In the genomic region with DNA sequence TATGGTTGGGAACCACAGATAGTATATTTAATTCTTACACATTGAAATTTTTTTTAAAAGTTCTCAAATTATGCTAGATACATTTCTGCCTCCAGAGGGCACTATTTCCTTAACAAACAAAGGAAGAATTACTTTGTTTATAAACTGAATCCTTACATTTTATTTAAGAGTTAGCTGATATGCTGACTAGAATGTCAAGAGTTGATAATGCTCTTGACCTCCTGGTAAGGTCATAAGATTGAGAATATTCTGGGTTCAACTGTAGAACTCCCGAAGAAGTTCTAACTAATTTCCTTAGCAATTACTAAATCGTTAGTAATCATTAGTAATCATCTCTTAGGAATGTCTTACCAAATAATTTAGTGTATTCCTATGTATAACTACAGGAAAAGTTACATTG, we compare ENCODE assay signal across 9 cellular contexts.
DNase-seq lines count a peak whose midpoint lies in the region; ATAC-seq, FAIRE-seq and TF ChIP-seq lines count a peak whose summit lies in the region.
"Had no signal": no experiment of that assay in that cellular context is flagged by ENCODE, and none has a peak within 500 bp of the region (broad histone marks: within the 10 kb centered on the region; RNA-seq: fewer than 3 reads in every experiment).

No MANE protein-coding gene starts in this region.

- TF ChIP-seq CTCF in brain (conservative IDR thresholded peaks at IDR 0.05) (peak; percentile 68 to 79), liver (IDR thresholded peaks at IDR 0.05; ENCODE audit: low read depth, low read length, missing input control) (peak; percentile 65)

- FAIRE-seq in GM12891 (lab: Jason Lieb, UNC), result no peak

- H3K4me3 Mint-ChIP-seq in brain, result no peak overlapping the region
- H3K4me3 Mint-ChIP-seq in activated naive CD8-positive, alpha-beta T cell treated with anti-CD3 and anti-CD28 coated beads, Interleukin-2, amount 50 U/mL, for 24 hours, result no peak overlapping the region
- H3K4me3 Mint-ChIP-seq: activated T-cell treated with anti-CD3 and anti-CD28 coated beads, Interleukin-2, amount 50 U/mL, for 72 hours had no signal

- TF ChIP-seq POLR2A in GM12891 (IDR thresholded peaks at IDR 0.05; ENCODE audit: low read depth, low read length), result no peak

- TF ChIP-seq RAD21 in liver (IDR thresholded peaks at IDR 0.05), result peak; percentile 60 to 68

- ATAC-seq in activated naive CD8-positive, alpha-beta T cell treated with anti-CD3 and anti-CD28 coated beads, Interleukin-2, amount 50 U/mL, for 24 hours, result no peak
- ATAC-seq: activated T-cell treated with anti-CD3 and anti-CD28 coated beads, Interleukin-2, amount 50 U/mL, for 72 hours had no signal

- H3K4me1 Mint-ChIP-seq in brain, result no peaks in the 10 kb centered on the region
- no peaks in the 10 kb centered on the region for H3K4me1 Mint-ChIP-seq in activated naive CD8-positive, alpha-beta T cell treated with anti-CD3 and anti-CD28 coated beads, Interleukin-2, amount 50 U/mL, for 24 hours

- WGBS in liver, result 78% methylated on average over 2 of the region's 2 CpGs

- no peak overlapping the region for H3K4me3 ChIP-seq in liver (ENCODE audit: low read depth in 1 of 3, low read length in 3 of 3)

- no peaks in the 10 kb centered on the region for H3K9me3 Mint-ChIP-seq in brain
- no peaks in the 10 kb centered on the region for H3K9me3 Mint-ChIP-seq in activated naive CD8-positive, alpha-beta T cell treated with anti-CD3 and anti-CD28 coated beads, Interleukin-2, amount 50 U/mL, for 24 hours
- H3K9me3 Mint-ChIP-seq: activated T-cell treated with anti-CD3 and anti-CD28 coated beads, Interleukin-2, amount 50 U/mL, for 72 hours had no signal

- peak; percentile 11 for DNase-seq in NCI-H510A treated with DMSO at 0.1 percent for 48 hours (lab: John Stamatoyannopoulos, UW)
- no peak for DNase-seq in NCI-H510A (lab: John Stamatoyannopoulos, UW)
- peak; percentile 70 for DNase-seq in NAMALWA (ENCODE audit: low spot score)
- no peak for DNase-seq in GM12891 (ENCODE audit: insufficient read length, low spot score)
- DNase-seq in activated naive CD8-positive, alpha-beta T cell treated with anti-CD3 and anti-CD28 coated beads, Interleukin-2, amount 50 U/mL, for 24 hours, result no peak
- DNase-seq in activated T-cell treated with anti-CD3 and anti-CD28 coated beads, Interleukin-2, amount 50 U/mL, for 1 hour, result no peak

- no peak overlapping the region for H3K27ac ChIP-seq in liver (ENCODE audit: low read depth in 1 of 2, low read length in 2 of 2)

- no peaks in the 10 kb centered on the region for H3K36me3 ChIP-seq in liver (ENCODE audit: control insufficient read depth in 4 of 4, insufficient read depth in 3 of 4, low read depth in 1 of 4, low read length in 3 of 4)

- H3K27me3 ChIP-seq in liver (ENCODE audit: control insufficient read depth in 4 of 4, insufficient read depth in 4 of 4, low read length in 3 of 4), result no peaks in the 10 kb centered on the region

- no peaks in the 10 kb centered on the region for H3K9me3 ChIP-seq in liver (ENCODE audit: control insufficient read depth in 4 of 4, low read length in 3 of 4)

- H3K4me1 ChIP-seq in liver (ENCODE audit: control insufficient read depth in 4 of 4, insufficient read depth in 4 of 4, low read length in 3 of 4), result no peaks in the 10 kb centered on the region

- H3K9ac ChIP-seq in liver (ENCODE audit: low read depth in 1 of 2, low read length in 2 of 2), result no peak overlapping the region

- H3K36me3 Mint-ChIP-seq in brain, result peaks cover 6% of the 10 kb centered on the region
- H3K36me3 Mint-ChIP-seq in activated naive CD8-positive, alpha-beta T cell treated with anti-CD3 and anti-CD28 coated beads, Interleukin-2, amount 50 U/mL, for 24 hours (ENCODE audit: low read depth), result peaks cover 3% of the 10 kb centered on the region

- no peaks in the 10 kb centered on the region for H3K27me3 Mint-ChIP-seq in brain
- H3K27me3 Mint-ChIP-seq in activated naive CD8-positive, alpha-beta T cell treated with anti-CD3 and anti-CD28 coated beads, Interleukin-2, amount 50 U/mL, for 24 hours, result no peaks in the 10 kb centered on the region

- no peak overlapping the region for H3K27ac Mint-ChIP-seq in brain
- H3K27ac Mint-ChIP-seq in activated naive CD8-positive, alpha-beta T cell treated with anti-CD3 and anti-CD28 coated beads, Interleukin-2, amount 50 U/mL, for 24 hours, result no peak overlapping the region
- H3K27ac Mint-ChIP-seq: activated T-cell treated with anti-CD3 and anti-CD28 coated beads, Interleukin-2, amount 50 U/mL, for 72 hours had no signal

TF ChIP-seq in liver, 16 proteins besides CTCF, POLR2A, EP300 and RAD21:
- TF ChIP-seq RXRA (IDR thresholded peaks at IDR 0.05) (no peak), SP1 (IDR thresholded peaks at IDR 0.05) (no peak), TAF1 (conservative IDR thresholded peaks at IDR 0.05) (no peak), FOXA1 (IDR thresholded peaks at IDR 0.05) (no peak), YY1 (IDR thresholded peaks at IDR 0.05) (no peak), NR2F2 (IDR thresholded peaks at IDR 0.05) (no peak)
- TF ChIP-seq, protein P1, sequence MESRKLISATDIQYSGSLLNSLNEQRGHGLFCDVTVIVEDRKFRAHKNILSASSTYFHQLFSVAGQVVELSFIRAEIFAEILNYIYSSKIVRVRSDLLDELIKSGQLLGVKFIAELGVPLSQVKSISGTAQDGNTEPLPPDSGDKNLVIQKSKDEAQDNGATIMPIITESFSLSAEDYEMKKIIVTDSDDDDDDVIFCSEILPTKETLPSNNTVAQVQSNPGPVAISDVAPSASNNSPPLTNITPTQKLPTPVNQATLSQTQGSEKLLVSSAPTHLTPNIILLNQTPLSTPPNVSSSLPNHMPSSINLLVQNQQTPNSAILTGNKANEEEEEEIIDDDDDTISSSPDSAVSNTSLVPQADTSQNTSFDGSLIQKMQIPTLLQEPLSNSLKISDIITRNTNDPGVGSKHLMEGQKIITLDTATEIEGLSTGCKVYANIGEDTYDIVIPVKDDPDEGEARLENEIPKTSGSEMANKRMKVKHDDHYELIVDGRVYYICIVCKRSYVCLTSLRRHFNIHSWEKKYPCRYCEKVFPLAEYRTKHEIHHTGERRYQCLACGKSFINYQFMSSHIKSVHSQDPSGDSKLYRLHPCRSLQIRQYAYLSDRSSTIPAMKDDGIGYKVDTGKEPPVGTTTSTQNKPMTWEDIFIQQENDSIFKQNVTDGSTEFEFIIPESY (IDR thresholded peaks at IDR 0.05), result no peak

TF ChIP-seq in GM12891, 5 proteins besides CTCF, POLR2A, EP300 and RAD21:
- TF ChIP-seq POLR2AphosphoS5 (IDR thresholded peaks at IDR 0.05; ENCODE audit: low read depth, low read length) (no peak), TAF1 (IDR thresholded peaks at IDR 0.05; ENCODE audit: low read depth, low read length) (no peak), POU2F2 (IDR thresholded peaks at IDR 0.05; ENCODE audit: low read depth, low read length) (no peak)
TF ChIP-seq in GM12891: peak in this region for 0.

Comparison
In these comparisons a context has a peak if more than half of its experiments do, and no peak if none do; other contexts are left out.
1. DNase-seq: peak in NCI-H510A treated with DMSO at 0.1 percent for 48 hours (single experiment) and NAMALWA (single experiment); none in NCI-H510A (single experiment), GM12891 (single experiment), activated naive CD8-positive, alpha-beta T cell treated with anti-CD3 and anti-CD28 coated beads, Interleukin-2, amount 50 U/mL, for 24 hours (single experiment) and activated T-cell treated with anti-CD3 and anti-CD28 coated beads, Interleukin-2, amount 50 U/mL, for 1 hour (single experiment).